9 cellular contexts compared by ENCODE assay signal in the genomic region with DNA sequence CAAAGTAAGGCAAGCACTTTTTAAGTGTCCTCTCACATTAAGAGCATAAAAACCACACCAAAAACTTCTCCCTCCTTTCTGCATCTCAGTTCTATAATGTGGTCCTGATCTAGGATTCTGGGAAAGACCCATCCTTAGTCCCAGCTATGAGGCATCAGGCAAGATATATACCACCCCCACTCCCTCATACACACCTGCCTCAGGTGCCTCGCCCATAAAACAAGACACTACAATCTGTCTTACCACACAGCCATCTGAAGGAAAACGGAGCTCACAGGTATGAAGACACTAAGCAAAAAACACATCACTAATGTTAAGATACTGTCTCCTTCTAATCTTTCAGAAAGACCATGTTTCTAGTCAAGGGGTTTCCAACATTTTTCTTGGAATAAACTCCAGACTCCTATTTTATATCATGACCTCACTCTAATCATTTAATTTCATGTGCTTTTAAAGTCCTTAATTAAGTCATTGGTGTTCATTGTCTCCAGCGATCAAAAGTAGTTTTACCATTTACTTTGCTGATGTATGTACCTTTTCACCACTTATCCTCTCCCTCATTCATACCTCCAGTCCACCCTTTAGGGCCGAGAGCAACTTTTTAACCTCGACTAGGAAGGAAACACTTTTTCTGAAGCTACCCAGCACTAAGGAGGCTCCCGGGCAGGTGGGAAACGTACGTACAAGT. TPM values are rescaled to one million over a fixed set of nuclear protein-coding genes. Genes with fewer than 3 reads are reported as not detected.
DNase-seq lines count a peak whose midpoint lies in the region; ATAC-seq, FAIRE-seq and TF ChIP-seq lines count a peak whose summit lies in the region.
"Had no signal": no experiment of that assay in that cellular context is flagged by ENCODE, and none has a peak within 500 bp of the region (broad histone marks: within the 10 kb centered on the region; RNA-seq: fewer than 3 reads in every experiment).

No MANE protein-coding gene starts in this region.

- peak overlapping the region; percentile 93 for H3K27ac ChIP-seq in BLaER1
- H3K27ac ChIP-seq in MM.1S (ENCODE audit: low read length): peak overlapping the region; percentile 93; the same call in 1 of the 2 replicates
- H3K27ac ChIP-seq in colonic mucosa: peak overlapping the region; percentile 98

- peak overlapping the region; percentile 100 for H3K4me3 Mint-ChIP-seq in natural killer cell treated with Interleukin-12 subunit alpha and Interleukin-12 subunit beta and Interleukin-15 and Interleukin-18, amount 100 ng/mL, for 72 hours

- H3K9me2 ChIP-seq in MM.1S (replicated peaks; ENCODE audit: insufficient read depth, low read length): no peaks in the 10 kb centered on the region

- H3K4me2 ChIP-seq in BLaER1 (peak overlapping the region; percentile 95), MM.1S (ENCODE audit: low read depth, low read length) (peak overlapping the region; percentile 87)

- no peaks in the 10 kb centered on the region for H3K27me3 Mint-ChIP-seq in natural killer cell treated with Interleukin-12 subunit alpha and Interleukin-12 subunit beta and Interleukin-15 and Interleukin-18, amount 100 ng/mL, for 72 hours

- H3K4me1 ChIP-seq in BLaER1: peaks cover 64% of the 10 kb centered on the region
- peaks cover 49% of the 10 kb centered on the region for H3K4me1 ChIP-seq in MM.1S (ENCODE audit: low read length)
- peaks cover 50% of the 10 kb centered on the region for H3K4me1 ChIP-seq in colonic mucosa

- H3K36me3 Mint-ChIP-seq in natural killer cell treated with Interleukin-12 subunit alpha and Interleukin-12 subunit beta and Interleukin-15 and Interleukin-18, amount 100 ng/mL, for 72 hours: peaks cover 25% of the 10 kb centered on the region

- peaks cover 13% of the 10 kb centered on the region for H4K20me1 ChIP-seq in BLaER1
- no peaks in the 10 kb centered on the region for H4K20me1 ChIP-seq in MM.1S (ENCODE audit: insufficient read depth, low read length)

- H2AFZ ChIP-seq in MM.1S (ENCODE audit: low read length): no peak overlapping the region; the same call in 1 of the 2 replicates

- no peak for TF ChIP-seq CTCF in MM.1S (IDR thresholded peaks at IDR 0.05; ENCODE audit: low read length)
- TF ChIP-seq CTCF in colonic mucosa (IDR thresholded peaks at IDR 0.05): no peak
- no peak for TF ChIP-seq CTCF in GM10266 (IDR thresholded peaks at IDR 0.05; ENCODE audit: control insufficient read depth, insufficient read depth, low read depth, missing control alignments)

- peaks cover 61% of the 10 kb centered on the region for H3F3A ChIP-seq in MM.1S (ENCODE audit: insufficient read depth, low read length)

- peaks cover 53% of the 10 kb centered on the region for H3K79me2 ChIP-seq in MM.1S (ENCODE audit: low read length)

- H3K4me3 ChIP-seq in BLaER1 (peak overlapping the region; percentile 93), MM.1S (ENCODE audit: low read length) (peak overlapping the region; percentile 68), colonic mucosa (peak overlapping the region; percentile 79)

- H3K36me3 ChIP-seq in BLaER1 (peaks cover 12% of the 10 kb centered on the region; the same call in 1 of the 2 replicates), MM.1S (replicated peaks; ENCODE audit: insufficient read depth, low read length) (no peaks in the 10 kb centered on the region), colonic mucosa (no peaks in the 10 kb centered on the region)

- H3K27me3 ChIP-seq in BLaER1 (no peaks in the 10 kb centered on the region), MM.1S (replicated peaks; ENCODE audit: insufficient read depth, low read length) (no peaks in the 10 kb centered on the region), colonic mucosa (no peaks in the 10 kb centered on the region)

- H3K9me3 ChIP-seq in BLaER1 (no peaks in the 10 kb centered on the region), MM.1S (replicated peaks; ENCODE audit: insufficient read depth, low read length) (no peaks in the 10 kb centered on the region), colonic mucosa (no peaks in the 10 kb centered on the region)

- DNase-seq in MM.1S (no peak), colonic mucosa (no peak), GM10266 (ENCODE audit: extremely low spot score) (no peak), sciatic nerve (ENCODE audit: low spot score) (no peak), urothelium cell line (ENCODE audit: low spot score) (no peak)
- no peak for DNase-seq in natural killer cell treated with Interleukin-12 subunit alpha and Interleukin-12 subunit beta and Interleukin-15 and Interleukin-18, amount 100 ng/mL, for 72 hours (ENCODE audit: low spot score)
- DNase-seq in effector CD8-positive, alpha-beta T cell (lab: John Stamatoyannopoulos, UW): no peak

- no peaks in the 10 kb centered on the region for H3K9me3 Mint-ChIP-seq in natural killer cell treated with Interleukin-12 subunit alpha and Interleukin-12 subunit beta and Interleukin-15 and Interleukin-18, amount 100 ng/mL, for 72 hours

- no peak for ATAC-seq in natural killer cell treated with Interleukin-12 subunit alpha and Interleukin-12 subunit beta and Interleukin-15 and Interleukin-18, amount 100 ng/mL, for 72 hours
- ATAC-seq in sciatic nerve: no peak

- peak overlapping the region; percentile 96 to 98 for H3K27ac Mint-ChIP-seq in natural killer cell treated with Interleukin-12 subunit alpha and Interleukin-12 subunit beta and Interleukin-15 and Interleukin-18, amount 100 ng/mL, for 72 hours

- intact Hi-C loops in colonic mucosa (cut with DNase I): no loop called here
- intact Hi-C loops in sciatic nerve (cut with DNase I): no loop called here

- peaks cover 66 to 80% of the 10 kb centered on the region in 2 donors for H3K4me1 Mint-ChIP-seq in natural killer cell treated with Interleukin-12 subunit alpha and Interleukin-12 subunit beta and Interleukin-15 and Interleukin-18, amount 100 ng/mL, for 72 hours (ENCODE audit: low read depth in 2 of 2)

- no peak for FAIRE-seq in urothelium cell line (lab: Jason Lieb, UNC)

- peak overlapping the region; percentile 96 for H3K9ac ChIP-seq in BLaER1
- H3K9ac ChIP-seq in MM.1S (ENCODE audit: low read length): peak overlapping the region; percentile 81
- H3K9ac ChIP-seq in colonic mucosa (ENCODE audit: low read depth in 2 of 2, low read length in 2 of 2): peak overlapping the region; percentile 94 to 96

RNA-seq across cellular contexts. Expression of a gene that starts 1.1 kb away (rescaled TPM):
- total RNA-seq in colonic mucosa (10 to 100 TPM; 11.1 to 15.0 TPM), sciatic nerve (19.1 TPM)
- 10 to 100 TPM; 65.9 to 75.4 TPM for total RNA-seq in natural killer cell treated with Interleukin-12 subunit alpha and Interleukin-12 subunit beta and Interleukin-15 and Interleukin-18, amount 100 ng/mL, for 72 hours

RNA-seq across cellular contexts. Expression of a gene that starts 53.8 kb away (rescaled TPM):
- not detected for total RNA-seq in colonic mucosa
- total RNA-seq in natural killer cell treated with Interleukin-12 subunit alpha and Interleukin-12 subunit beta and Interleukin-15 and Interleukin-18, amount 100 ng/mL, for 72 hours: under 1 TPM; 0.62 to 0.81 TPM
- not detected for total RNA-seq in sciatic nerve
- total RNA-seq: dermis blood vessel endothelial cell had no signal
